9 cellular contexts compared by ENCODE assay signal in genomic region chr5:168472329-168472728, GRCh38. TPM values are rescaled to one million over a fixed set of nuclear protein-coding genes. Genes with fewer than 3 reads are reported as not detected.
DNase-seq lines count a peak whose midpoint lies in the region; ATAC-seq and TF ChIP-seq lines count a peak whose summit lies in the region.
"Had no signal": no experiment of that assay in that cellular context is flagged by ENCODE, and none has a peak within 500 bp of the region (broad histone marks: within the 10 kb centered on the region; RNA-seq: fewer than 3 reads in every experiment).

No MANE protein-coding gene starts in this region.

- no peaks in the 10 kb centered on the region for H3K9me3 Mint-ChIP-seq in GM23338
- no peaks in the 10 kb centered on the region for H3K9me3 Mint-ChIP-seq in activated CD4-positive, alpha-beta T cell treated with anti-CD3 and anti-CD28 coated beads for 36 hours (ENCODE audit: low read depth)
- no peaks in the 10 kb centered on the region for H3K9me3 Mint-ChIP-seq in activated T-cell treated with anti-CD3 and anti-CD28 coated beads, Interleukin-2, amount 50 U/mL, for 24 hours
- H3K9me3 Mint-ChIP-seq in natural killer cell treated with Interleukin-12 subunit alpha and Interleukin-12 subunit beta and Interleukin-15 and Interleukin-18, amount 100 ng/mL, for 72 hours, result no peaks in the 10 kb centered on the region

- POLR2A ChIA-PET in activated CD4-positive, alpha-beta T cell treated with anti-CD3 and anti-CD28 coated beads for 36 hours (lab: Charles Lee), result no interaction called here

- no peaks in the 10 kb centered on the region for H3K9me2 ChIP-seq in GM23338 (ENCODE audit: insufficient read depth)

- in situ Hi-C loops in SK-MEL-5 (cut with HindIII; ENCODE audit: low pct_unique_long_range_greater_than_20kb, low sequenced_read_pairs), result no loop called here

- no peak for TF ChIP-seq CTCF in GM23338 (conservative IDR thresholded peaks at IDR 0.05; ENCODE audit: low read depth in 2 of 2)
- peak; percentile 52 to 61 for TF ChIP-seq CTCF in fibroblast of lung (conservative IDR thresholded peaks at IDR 0.05 in 1 of 2, IDR thresholded peaks at IDR 0.05 in 1 of 2; ENCODE audit: low read depth in 1 of 2, low read length in 2 of 2)
- no peak for TF ChIP-seq CTCF in smooth muscle cell (IDR thresholded peaks at IDR 0.05; ENCODE audit: borderline replicate concordance, insufficient read depth, poor library complexity, severe bottlenecking)

- WGBS in smooth muscle cell (ENCODE audit: low lambda C conversion rate), result 11% methylated on average over 5 of the region's 5 CpGs

- peak; percentile 25 for DNase-seq in GM23338 (ENCODE audit: low spot score)
- peak; percentile 67 for DNase-seq in SK-MEL-5 (ENCODE audit: low read depth, low spot score)
- peak; percentile 92 to 97 for DNase-seq in fibroblast of lung (ENCODE audit: low read depth in 2 of 2)
- no peak for DNase-seq in smooth muscle cell (lab: John Stamatoyannopoulos, UW; ENCODE audit: unreplicated experiment)
- no peak for DNase-seq in activated CD4-positive, alpha-beta T cell treated with anti-CD3 and anti-CD28 coated beads for 36 hours
- DNase-seq in activated T-cell treated with anti-CD3 and anti-CD28 coated beads, Interleukin-2, amount 50 U/mL, for 24 hours, result no peak
- no peak for DNase-seq in natural killer cell treated with Interleukin-12 subunit alpha and Interleukin-12 subunit beta and Interleukin-15 and Interleukin-18, amount 100 ng/mL, for 72 hours (ENCODE audit: low spot score)
- DNase-seq: cerebellar nuclear complex, NCI-H1436 treated with DMSO at 0.1 percent for 48 hours had no signal

- no peak overlapping the region for H3K4me3 Mint-ChIP-seq in GM23338
- no peak overlapping the region for H3K4me3 Mint-ChIP-seq in activated CD4-positive, alpha-beta T cell treated with anti-CD3 and anti-CD28 coated beads for 36 hours
- H3K4me3 Mint-ChIP-seq in activated T-cell treated with anti-CD3 and anti-CD28 coated beads, Interleukin-2, amount 50 U/mL, for 24 hours, result no peak overlapping the region
- no peak overlapping the region for H3K4me3 Mint-ChIP-seq in natural killer cell treated with Interleukin-12 subunit alpha and Interleukin-12 subunit beta and Interleukin-15 and Interleukin-18, amount 100 ng/mL, for 72 hours

- CTCF ChIA-PET in activated CD4-positive, alpha-beta T cell treated with anti-CD3 and anti-CD28 coated beads for 36 hours (lab: Charles Lee), result interaction anchor here (0.7 kb wide), 1 partner anchor 10 kb away, joined by 3 read pairs; no protein-coding TSS in a partner anchor

- no peak overlapping the region for H3K27ac Mint-ChIP-seq in GM23338
- no peak overlapping the region for H3K27ac Mint-ChIP-seq in activated CD4-positive, alpha-beta T cell treated with anti-CD3 and anti-CD28 coated beads for 36 hours
- no peak overlapping the region for H3K27ac Mint-ChIP-seq in activated T-cell treated with anti-CD3 and anti-CD28 coated beads, Interleukin-2, amount 50 U/mL, for 24 hours
- no peak overlapping the region for H3K27ac Mint-ChIP-seq in natural killer cell treated with Interleukin-12 subunit alpha and Interleukin-12 subunit beta and Interleukin-15 and Interleukin-18, amount 100 ng/mL, for 72 hours

- H3K4me1 Mint-ChIP-seq in GM23338, result no peaks in the 10 kb centered on the region; the same call in 2 of the 3 replicates
- no peaks in the 10 kb centered on the region for H3K4me1 Mint-ChIP-seq in activated CD4-positive, alpha-beta T cell treated with anti-CD3 and anti-CD28 coated beads for 36 hours
- no peaks in the 10 kb centered on the region for H3K4me1 Mint-ChIP-seq in activated T-cell treated with anti-CD3 and anti-CD28 coated beads, Interleukin-2, amount 50 U/mL, for 24 hours (ENCODE audit: low read depth)
- peaks cover 0 to 2% of the 10 kb centered on the region in 2 donors for H3K4me1 Mint-ChIP-seq in natural killer cell treated with Interleukin-12 subunit alpha and Interleukin-12 subunit beta and Interleukin-15 and Interleukin-18, amount 100 ng/mL, for 72 hours (ENCODE audit: low read depth in 2 of 2)

- H3K27ac ChIP-seq in GM23338 (ENCODE audit: low read depth) (no peak overlapping the region; the same call in 1 of the 2 replicates), fibroblast of lung (ENCODE audit: insufficient read depth, low read length) (peak overlapping the region; percentile 55), smooth muscle cell (ENCODE audit: low read depth) (peak overlapping the region; percentile 68)

- peak; percentile 27; the same call in 1 of the 3 replicates for ATAC-seq in GM23338
- ATAC-seq in activated CD4-positive, alpha-beta T cell treated with anti-CD3 and anti-CD28 coated beads for 36 hours, result no peak
- no peak for ATAC-seq in natural killer cell treated with Interleukin-12 subunit alpha and Interleukin-12 subunit beta and Interleukin-15 and Interleukin-18, amount 100 ng/mL, for 72 hours

- H3F3A ChIP-seq in GM23338 (replicated peaks; ENCODE audit: low read depth), result no peaks in the 10 kb centered on the region
- H3F3A ChIP-seq in smooth muscle cell (ENCODE audit: low read depth), result peaks cover 7% of the 10 kb centered on the region

- H3K27me3 ChIP-seq in GM23338 (ENCODE audit: insufficient read depth), result no peaks in the 10 kb centered on the region
- H3K27me3 ChIP-seq in fibroblast of lung (ENCODE audit: control insufficient read depth, insufficient read depth, low read length), result no peaks in the 10 kb centered on the region
- no peaks in the 10 kb centered on the region for H3K27me3 ChIP-seq in smooth muscle cell (ENCODE audit: low read depth)

- no peak overlapping the region for H2AFZ ChIP-seq in GM23338
- H2AFZ ChIP-seq in fibroblast of lung (ENCODE audit: low read length), result peak overlapping the region; percentile 21
- no peak overlapping the region for H2AFZ ChIP-seq in smooth muscle cell (ENCODE audit: low read depth)

- intact Hi-C loops in activated CD4-positive, alpha-beta T cell treated with anti-CD3 and anti-CD28 coated beads for 36 hours (cut with DNase I, micrococcal nuclease), result no loop called here

- H3K27me3 Mint-ChIP-seq in GM23338 (ENCODE audit: insufficient read depth, low read depth, poor library complexity), result peaks cover 3% of the 10 kb centered on the region
- no peaks in the 10 kb centered on the region for H3K27me3 Mint-ChIP-seq in activated CD4-positive, alpha-beta T cell treated with anti-CD3 and anti-CD28 coated beads for 36 hours
- no peaks in the 10 kb centered on the region for H3K27me3 Mint-ChIP-seq in activated T-cell treated with anti-CD3 and anti-CD28 coated beads, Interleukin-2, amount 50 U/mL, for 24 hours
- H3K27me3 Mint-ChIP-seq in natural killer cell treated with Interleukin-12 subunit alpha and Interleukin-12 subunit beta and Interleukin-15 and Interleukin-18, amount 100 ng/mL, for 72 hours, result peaks cover 7 to 11% of the 10 kb centered on the region in 2 donors

- H3K36me3 ChIP-seq in GM23338 (ENCODE audit: insufficient read depth) (no peaks in the 10 kb centered on the region; the same call in 1 of the 2 replicates), fibroblast of lung (ENCODE audit: control insufficient read depth, insufficient read depth, low read length) (no peaks in the 10 kb centered on the region), smooth muscle cell (ENCODE audit: low read depth) (no peaks in the 10 kb centered on the region)

- H3K4me2 ChIP-seq in GM23338 (no peak overlapping the region), fibroblast of lung (ENCODE audit: extremely low read depth, insufficient read depth, low read length) (peak overlapping the region; percentile 26), smooth muscle cell (peak overlapping the region; percentile 56)

- H3K4me3 ChIP-seq in GM23338, result no peak overlapping the region
- no peak overlapping the region for H3K4me3 ChIP-seq in fibroblast of lung (replicated peaks in 1 of 4; ENCODE audit: control extremely low read depth in 1 of 4, insufficient read depth in 1 of 4, low read depth in 3 of 4, low read length in 4 of 4)
- H3K4me3 ChIP-seq in smooth muscle cell, result no peak overlapping the region

- H3K36me3 Mint-ChIP-seq in GM23338 (ENCODE audit: low read depth), result peaks cover 10% of the 10 kb centered on the region
- H3K36me3 Mint-ChIP-seq in activated CD4-positive, alpha-beta T cell treated with anti-CD3 and anti-CD28 coated beads for 36 hours (ENCODE audit: low read depth), result no peaks in the 10 kb centered on the region
- no peaks in the 10 kb centered on the region for H3K36me3 Mint-ChIP-seq in activated T-cell treated with anti-CD3 and anti-CD28 coated beads, Interleukin-2, amount 50 U/mL, for 24 hours (ENCODE audit: low read depth)
- no peaks in the 10 kb centered on the region for H3K36me3 Mint-ChIP-seq in natural killer cell treated with Interleukin-12 subunit alpha and Interleukin-12 subunit beta and Interleukin-15 and Interleukin-18, amount 100 ng/mL, for 72 hours

- no peaks in the 10 kb centered on the region for H3K4me1 ChIP-seq in GM23338 (ENCODE audit: insufficient read depth)
- H3K4me1 ChIP-seq in fibroblast of lung (ENCODE audit: control insufficient read depth, extremely low read depth, insufficient read depth, low read length), result peaks cover 4% of the 10 kb centered on the region
- peaks cover 5% of the 10 kb centered on the region for H3K4me1 ChIP-seq in smooth muscle cell (ENCODE audit: low read depth)

- H3K9me3 ChIP-seq in fibroblast of lung (ENCODE audit: control insufficient read depth, insufficient read depth, low read depth, low read length), result no peaks in the 10 kb centered on the region
- H3K9me3 ChIP-seq in smooth muscle cell (replicated peaks; ENCODE audit: low read depth), result no peaks in the 10 kb centered on the region

- H3K9ac ChIP-seq in fibroblast of lung (ENCODE audit: insufficient read depth, low read length), result no peak overlapping the region
- no peak overlapping the region for H3K9ac ChIP-seq in smooth muscle cell (ENCODE audit: low read depth)

- H4K20me1 ChIP-seq in GM23338 (replicated peaks; ENCODE audit: insufficient read depth) (peaks cover 3% of the 10 kb centered on the region; the same call in 1 of the 2 replicates), fibroblast of lung (ENCODE audit: control insufficient read depth, extremely low read depth, insufficient read depth, low read length) (no peaks in the 10 kb centered on the region), smooth muscle cell (ENCODE audit: low read depth) (no peaks in the 10 kb centered on the region)

- no peaks in the 10 kb centered on the region for H3K79me2 ChIP-seq in GM23338 (replicated peaks; ENCODE audit: insufficient read depth)
- no peaks in the 10 kb centered on the region for H3K79me2 ChIP-seq in fibroblast of lung (ENCODE audit: control insufficient read depth, insufficient read depth, low read length)
- H3K79me2 ChIP-seq in smooth muscle cell (ENCODE audit: low read depth), result no peaks in the 10 kb centered on the region

RNA-seq across cellular contexts. Expression of gene RARS1, which starts 13.9 kb away (rescaled TPM):
- total RNA-seq in GM23338 (2014; rRNA removed; shearing (Covaris generic)), result 129 and 138 TPM in 2 replicates
- 63.5 and 75.1 TPM in 2 replicates for polyA plus RNA-seq in GM23338 (2016; fragmentation: Nextera tagmentation; extraction: Ambion mirVana)
- 159 and 165 TPM in 2 replicates for total RNA-seq in SK-MEL-5 (2014; rRNA removed; shearing (Covaris generic))
- 58.8 and 75.2 TPM in 2 replicates for polyA plus RNA-seq in SK-MEL-5 (2015; cell fraction: cytosol; rRNA removed)
- 153 and 267 TPM in 2 replicates for polyA plus RNA-seq in SK-MEL-5 (2015; cell fraction: nucleus; rRNA removed)
- 111 and 144 TPM in 2 replicates for total RNA-seq in fibroblast of lung
- polyA plus RNA-seq in fibroblast of lung, result 135 and 137 TPM in 2 replicates
- 103 and 106 TPM in 2 replicates for polyA plus RNA-seq in fibroblast of lung (2012)
- polyA minus RNA-seq in fibroblast of lung (ENCODE audit: low replicate concordance), result 4.0 and 7.7 TPM in 2 replicates
- 221 and 228 TPM in 2 replicates for total RNA-seq in smooth muscle cell
- polyA plus RNA-seq in smooth muscle cell, result 101 and 104 TPM in 2 replicates
- total RNA-seq in activated CD4-positive, alpha-beta T cell treated with anti-CD3 and anti-CD28 coated beads for 36 hours, result 100 to 1,000 TPM; 127 to 135 TPM
- total RNA-seq in natural killer cell treated with Interleukin-12 subunit alpha and Interleukin-12 subunit beta and Interleukin-15 and Interleukin-18, amount 100 ng/mL, for 72 hours, result 10 to 100 TPM; 84.9 to 88.6 TPM

RNA-seq across cellular contexts. Expression of gene FBLL1, which starts 56.8 kb away (rescaled TPM):
- 6.0 and 7.1 TPM in 2 replicates for total RNA-seq in GM23338 (2014; rRNA removed; shearing (Covaris generic))
- polyA plus RNA-seq in GM23338 (2016; fragmentation: Nextera tagmentation; extraction: Ambion mirVana), result 2.3 and 4.3 TPM in 2 replicates
- total RNA-seq in SK-MEL-5 (2014; rRNA removed; shearing (Covaris generic)), result 0.80 and 0.95 TPM in 2 replicates
- polyA plus RNA-seq in SK-MEL-5 (2015; cell fraction: cytosol; rRNA removed), result 0.94 and 1.0 TPM in 2 replicates
- polyA plus RNA-seq in SK-MEL-5 (2015; cell fraction: nucleus; rRNA removed), result 1.8 and 2.3 TPM in 2 replicates
- 0.66 and 3.9 TPM in 2 replicates for total RNA-seq in fibroblast of lung
- polyA plus RNA-seq in fibroblast of lung, result 0.03 and 0.16 TPM in 2 replicates
- polyA plus RNA-seq in fibroblast of lung (2012), result 0.44 TPM in 1 of 2 replicates, not detected in the other
- polyA minus RNA-seq in fibroblast of lung (ENCODE audit: low replicate concordance), result not detected in 2 replicates
- total RNA-seq in smooth muscle cell, result 0.94 and 1.0 TPM in 2 replicates
- polyA plus RNA-seq in smooth muscle cell, result 0.30 and 0.65 TPM in 2 replicates
- total RNA-seq in activated CD4-positive, alpha-beta T cell treated with anti-CD3 and anti-CD28 coated beads for 36 hours, result not detected
- under 1 TPM; 0.24 to 0.28 TPM for total RNA-seq in natural killer cell treated with Interleukin-12 subunit alpha and Interleukin-12 subunit beta and Interleukin-15 and Interleukin-18, amount 100 ng/mL, for 72 hours

Comparison
In these comparisons a context has a peak if more than half of its experiments do, and no peak if none do; other contexts are left out.
1. DNase-seq: peak in GM23338 (single experiment), SK-MEL-5 (single experiment) and fibroblast of lung (2 of 2); none in smooth muscle cell (single experiment), activated CD4-positive, alpha-beta T cell treated with anti-CD3 and anti-CD28 coated beads for 36 hours (single experiment), activated T-cell treated with anti-CD3 and anti-CD28 coated beads, Interleukin-2, amount 50 U/mL, for 24 hours (single experiment) and natural killer cell treated with Interleukin-12 subunit alpha and Interleukin-12 subunit beta and Interleukin-15 and Interleukin-18, amount 100 ng/mL, for 72 hours (single experiment).
2. CTCF ChIP-seq: peak in fibroblast of lung (2 of 2); none in GM23338 (0 of 2) and smooth muscle cell (single experiment).